13 cellular contexts compared by ENCODE assay signal in the genomic region with DNA sequence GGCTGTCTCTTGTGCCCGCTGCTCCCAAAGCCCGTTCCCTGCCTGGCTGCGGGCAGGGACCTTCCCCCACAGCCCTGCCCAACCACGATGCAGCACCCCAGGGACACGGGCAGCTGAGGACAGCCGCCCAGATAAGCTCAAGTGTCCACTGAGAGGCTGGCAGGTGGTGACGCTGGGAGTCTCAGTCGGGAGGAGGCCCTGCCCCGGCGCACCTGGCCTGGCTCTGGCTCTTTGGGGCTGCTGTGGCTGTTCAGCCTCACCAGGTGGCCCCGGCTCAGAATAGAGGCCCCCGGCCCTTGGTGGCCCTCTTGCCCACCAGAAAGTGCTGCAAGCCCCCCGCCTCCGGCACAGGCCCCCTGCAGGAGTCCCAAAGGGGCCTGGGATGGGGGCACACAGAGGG. TPM values are rescaled to one million over a fixed set of nuclear protein-coding genes. Genes with fewer than 3 reads are reported as not detected.
DNase-seq lines count a peak whose midpoint lies in the region; ATAC-seq and TF ChIP-seq lines count a peak whose summit lies in the region.
"Had no signal": no experiment of that assay in that cellular context is flagged by ENCODE, and none has a peak within 500 bp of the region (broad histone marks: within the 10 kb centered on the region; RNA-seq: fewer than 3 reads in every experiment).

No MANE protein-coding gene starts in this region.

- no peak for DNase-seq in CD8-positive, alpha-beta memory T cell
- peak; percentile 89 for DNase-seq in NCI-H146 (lab: John Stamatoyannopoulos, UW)
- no peak for DNase-seq in RWPE1 (ENCODE audit: low spot score)
- DNase-seq in lower lobe of right lung: peak; percentile 90
- DNase-seq in esophagus muscularis mucosa (ENCODE audit: extremely low spot score): no peak
- no peak for DNase-seq in A172 (ENCODE audit: low spot score)
- DNase-seq in T1000 (lab: John Stamatoyannopoulos, UW): no peak
- DNase-seq: amniotic stem cell, cortex of kidney, EL, SJCRH30 had no signal

- no peaks in the 10 kb centered on the region for H3K9me3 ChIP-seq in CD8-positive, alpha-beta memory T cell (ENCODE audit: low read length)
- H3K9me3 ChIP-seq in lower lobe of right lung: no peaks in the 10 kb centered on the region
- no peaks in the 10 kb centered on the region for H3K9me3 ChIP-seq in esophagus muscularis mucosa
- H3K9me3 ChIP-seq: SJCRH30 had no signal

- peaks cover 5% of the 10 kb centered on the region for H3K4me1 ChIP-seq in CD8-positive, alpha-beta memory T cell (ENCODE audit: insufficient read depth, low read length)
- H3K4me1 ChIP-seq in lower lobe of right lung (peaks cover 97% of the 10 kb centered on the region), esophagus muscularis mucosa (peaks cover 80 to 93% (median 90%) of the 10 kb centered on the region in 4 donors)

- TF ChIP-seq EP300 in esophagus muscularis mucosa (IDR thresholded peaks at IDR 0.05): no peak

- CTCF ChIA-PET in CD8-positive, alpha-beta memory T cell (lab: Charles Lee): no interaction called here
- CTCF ChIA-PET in RWPE1 (lab: Yijun Ruan, JAX): interaction anchor here (0.7 to 1.3 kb wide), 3 partner anchors 26 to 229 kb away, joined by 3 to 4 read pairs (median 3); no protein-coding TSS in a partner anchor

- H3K4me3 ChIP-seq in CD8-positive, alpha-beta memory T cell (ENCODE audit: low read length): no peak overlapping the region
- H3K4me3 ChIP-seq in lower lobe of right lung: peak overlapping the region; percentile 30
- H3K4me3 ChIP-seq in esophagus muscularis mucosa: no peak overlapping the region
- H3K4me3 ChIP-seq: SJCRH30 had no signal

- H3K27me3 ChIP-seq in CD8-positive, alpha-beta memory T cell (ENCODE audit: insufficient read depth, low read length, poor library complexity, severe bottlenecking): no peaks in the 10 kb centered on the region
- H3K27me3 ChIP-seq in lower lobe of right lung (ENCODE audit: low read depth): no peaks in the 10 kb centered on the region
- H3K27me3 ChIP-seq in esophagus muscularis mucosa: no peaks in the 10 kb centered on the region
- H3K27me3 ChIP-seq: SJCRH30 had no signal

- no peak for TF ChIP-seq CTCF in RWPE1 (conservative IDR thresholded peaks at IDR 0.05; ENCODE audit: low read depth)
- TF ChIP-seq CTCF in lower lobe of right lung (IDR thresholded peaks at IDR 0.05): no peak
- TF ChIP-seq CTCF in esophagus muscularis mucosa (IDR thresholded peaks at IDR 0.05): no peak

- H3K27me3 Mint-ChIP-seq in CD8-positive, alpha-beta memory T cell: no peaks in the 10 kb centered on the region

- H3K36me3 Mint-ChIP-seq in CD8-positive, alpha-beta memory T cell: peaks cover 0 to 4% (median 0%) of the 10 kb centered on the region in 3 donors

- H3K4me3 Mint-ChIP-seq in CD8-positive, alpha-beta memory T cell: no peak overlapping the region

- WGBS in esophagus muscularis mucosa: 89% methylated on average over 12 of the region's 14 CpGs

- no peaks in the 10 kb centered on the region for H3K36me3 ChIP-seq in CD8-positive, alpha-beta memory T cell (ENCODE audit: insufficient read depth, low read length)
- H3K36me3 ChIP-seq in lower lobe of right lung (peaks cover 16% of the 10 kb centered on the region), esophagus muscularis mucosa (peaks cover 0 to 29% (median 18%) of the 10 kb centered on the region in 4 donors)
- H3K36me3 ChIP-seq: SJCRH30 had no signal

- ATAC-seq in lower lobe of right lung (peak; percentile 80 to 87), HG02970 (IDR thresholded peaks at IDR 0.05; ENCODE audit: low FRiP score, unreplicated experiment) (no peak)

- H3K4me1 Mint-ChIP-seq in CD8-positive, alpha-beta memory T cell: peaks cover 4 to 9% (median 5%) of the 10 kb centered on the region in 3 donors

- H3K27ac Mint-ChIP-seq in CD8-positive, alpha-beta memory T cell: no peak overlapping the region

- H3K27ac ChIP-seq in CD8-positive, alpha-beta memory T cell (ENCODE audit: low read depth, low read length): peak overlapping the region; percentile 16
- H3K27ac ChIP-seq in RWPE1 (peak overlapping the region; percentile 78), lower lobe of right lung (peak overlapping the region; percentile 92), esophagus muscularis mucosa (replicated peaks in 1 of 4) (peak overlapping the region in 1 of 4 donors; percentile 9)

- POLR2A ChIA-PET in CD8-positive, alpha-beta memory T cell (lab: Charles Lee): no interaction called here
- POLR2A ChIA-PET in RWPE1 (lab: Yijun Ruan, JAX; ENCODE audit: low non-redundant PET): no interaction called here

- intact Hi-C loops in lower lobe of right lung (cut with DNase I): no loop called here
- intact Hi-C loops in esophagus muscularis mucosa (cut with DNase I): no loop called here

- H3K9me3 Mint-ChIP-seq in CD8-positive, alpha-beta memory T cell: no peaks in the 10 kb centered on the region

- no peak for TF ChIP-seq POLR2A in esophagus muscularis mucosa (IDR thresholded peaks at IDR 0.05; ENCODE audit: low read depth)

RNA-seq across cellular contexts. Expression of a gene that starts 5.5 kb away (rescaled TPM):
- 10 to 100 TPM; 28.7 to 29.5 TPM for total RNA-seq in CD8-positive, alpha-beta memory T cell
- 16.3 TPM for polyA plus RNA-seq in CD8-positive, alpha-beta memory T cell
- total RNA-seq in lower lobe of right lung (24.3 TPM), esophagus muscularis mucosa (10 to 100 TPM; 11.8 to 25.2 (median 18.9) TPM)
- total RNA-seq in A172 (2014; rRNA removed; shearing (Covaris generic)): 67.8 and 77.4 TPM in 2 replicates

RNA-seq across cellular contexts. Expression of a gene that starts 5.6 kb away (rescaled TPM):
- 10 to 100 TPM; 79.3 to 86.3 TPM for total RNA-seq in CD8-positive, alpha-beta memory T cell
- 46.4 TPM for polyA plus RNA-seq in CD8-positive, alpha-beta memory T cell
- total RNA-seq in lower lobe of right lung (123 TPM), esophagus muscularis mucosa (10 to 100 TPM; 41.3 to 71.7 (median 52.0) TPM)
- total RNA-seq in A172 (2014; rRNA removed; shearing (Covaris generic)): 46.3 and 47.7 TPM in 2 replicates

RNA-seq across cellular contexts. Expression of a gene that starts 15.5 kb away (rescaled TPM):
- total RNA-seq in CD8-positive, alpha-beta memory T cell: 1 to 10 TPM; 3.0 to 4.1 TPM
- 0.51 TPM for polyA plus RNA-seq in CD8-positive, alpha-beta memory T cell
- total RNA-seq in lower lobe of right lung: 343 TPM
- 100 to 1,000 TPM in 2 of 4 donors, 10 to 100 TPM in 2; 45.3 to 130 (median 88.3) TPM for total RNA-seq in esophagus muscularis mucosa
- total RNA-seq in A172 (2014; rRNA removed; shearing (Covaris generic)): 124 and 154 TPM in 2 replicates

RNA-seq across cellular contexts. Expression of a gene that starts 22.6 kb away (rescaled TPM):
- 10 to 100 TPM in 1 of 2 experiments, 1 to 10 TPM in 1; 9.4 to 12.5 TPM for total RNA-seq in CD8-positive, alpha-beta memory T cell
- not detected for polyA plus RNA-seq in CD8-positive, alpha-beta memory T cell
- total RNA-seq in lower lobe of right lung (not detected), esophagus muscularis mucosa (not detected)
- total RNA-seq in A172 (2014; rRNA removed; shearing (Covaris generic)): 0.14 TPM in 1 of 2 replicates, not detected in the other
- polyA plus RNA-seq: keratinocyte had no signal

RNA-seq across cellular contexts. Expression of a gene that starts 32.5 kb away (rescaled TPM):
- total RNA-seq in CD8-positive, alpha-beta memory T cell: 10 to 100 TPM; 91.8 to 96.6 TPM
- 11.3 TPM for polyA plus RNA-seq in CD8-positive, alpha-beta memory T cell
- 27.2 TPM for total RNA-seq in lower lobe of right lung
- 10 to 100 TPM; 23.3 to 46.5 (median 34.9) TPM for total RNA-seq in esophagus muscularis mucosa
- total RNA-seq in A172 (2014; rRNA removed; shearing (Covaris generic)): 23.5 and 26.9 TPM in 2 replicates

Comparison
In these comparisons a context has a peak if more than half of its experiments do, and no peak if none do; other contexts are left out.
1. DNase-seq: peak in NCI-H146 (single experiment) and lower lobe of right lung (single experiment); none in CD8-positive, alpha-beta memory T cell (0 of 5), RWPE1 (single experiment), esophagus muscularis mucosa (single experiment), A172 (single experiment) and T1000 (single experiment).
2. RNA of a gene that starts 15.5 kb away (total RNA-seq): 343 TPM in lower lobe of right lung (single experiment), 124 to 154 TPM in A172 and 45.3 to 130 TPM in esophagus muscularis mucosa; 3.0 to 4.1 TPM in CD8-positive, alpha-beta memory T cell; every median in the first group is over 4 times any median in the second.